ENCODE assay signal across 1 cellular context in genomic region chr5:151063590-151063989, GRCh38.
TF ChIP-seq lines count a peak whose summit lies in the region.

No MANE protein-coding gene starts in this region.

TF ChIP-seq in GM23338, 12 proteins besides CTCF, POLR2A, EP300 and RAD21 (continued from another document):
- TF ChIP-seq ZNF462 (CRISPR knock-in tag; IDR thresholded peaks at IDR 0.05) (no peak), NANOG (IDR thresholded peaks at IDR 0.05; ENCODE audit: borderline replicate concordance) (no peak)
